Comparison of ENCODE assay signal across 2 cellular contexts in the genomic region with DNA sequence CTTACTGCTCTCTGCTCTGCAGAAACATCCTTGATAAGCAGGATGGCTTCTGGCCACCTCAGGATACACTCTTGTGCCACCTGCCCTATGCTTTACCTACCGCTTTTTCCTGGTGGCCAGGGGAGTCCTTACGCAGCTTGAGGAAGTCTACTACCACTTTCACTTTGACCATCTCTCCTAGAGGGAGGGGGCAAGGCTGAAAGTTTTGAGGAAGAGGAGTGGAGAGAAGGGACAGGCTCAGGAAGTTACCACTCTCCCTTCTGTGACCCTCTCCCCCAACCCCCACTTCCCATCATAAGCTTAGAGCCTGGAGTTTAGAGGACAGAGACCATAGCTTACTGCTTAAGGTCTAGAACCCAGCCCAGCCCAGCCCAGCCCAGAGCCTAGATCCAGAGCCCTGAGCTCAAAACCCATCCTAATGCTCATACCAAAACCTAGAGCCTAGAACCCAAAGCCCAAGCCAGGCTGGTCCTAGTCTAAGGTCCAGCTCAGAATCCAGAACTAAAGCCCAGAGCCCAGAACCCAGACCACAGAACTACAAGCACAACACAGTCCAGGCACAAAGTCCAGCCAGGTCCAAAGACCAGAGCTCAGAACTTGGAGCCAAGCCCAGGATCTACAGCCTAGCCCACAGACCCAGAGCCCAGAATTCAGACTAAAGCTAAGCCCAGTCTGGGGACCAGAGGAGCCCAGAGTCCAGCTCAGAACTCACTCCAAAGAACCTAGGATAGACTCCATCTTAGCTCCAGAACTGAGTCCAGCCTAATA.
TF ChIP-seq lines count a peak whose summit lies in the region.

No MANE protein-coding gene starts in this region.

TF ChIP-seq in H1, 55 proteins besides CTCF, POLR2A, EP300 and RAD21 (continues in another document):
- TF ChIP-seq KDM5A (IDR thresholded peaks at IDR 0.05; ENCODE audit: low read length) (no peak), TAF1 (IDR thresholded peaks at IDR 0.05; ENCODE audit: low read depth, low read length) (no peak), TCF12 (IDR thresholded peaks at IDR 0.05; ENCODE audit: low read depth, low read length) (no peak), SIRT6 (IDR thresholded peaks at IDR 0.05; ENCODE audit: low read length) (no peak), RBBP5 (IDR thresholded peaks at IDR 0.05; ENCODE audit: borderline replicate concordance, low read depth, low read length) (no peak), SP1 (IDR thresholded peaks at IDR 0.05; ENCODE audit: low read depth, low read length) (no peak), SP4 (IDR thresholded peaks at IDR 0.05; ENCODE audit: low read length) (no peak), RXRA (IDR thresholded peaks at IDR 0.05; ENCODE audit: insufficient read depth, low read depth, low read length) (no peak), TEAD4 (IDR thresholded peaks at IDR 0.05; ENCODE audit: low read depth, low read length) (no peak), ZNF274 (IDR thresholded peaks at IDR 0.05; ENCODE audit: borderline replicate concordance, extremely low read depth, low read length) (no peak), RNF2 (IDR thresholded peaks at IDR 0.05; ENCODE audit: borderline replicate concordance, low read depth, low read length, missing control alignments, poor library complexity, severe bottlenecking) (no peak), BCL11A (IDR thresholded peaks at IDR 0.05; ENCODE audit: low read depth in 2 of 2, low read length in 2 of 2) (no peak), TBP (IDR thresholded peaks at IDR 0.05; ENCODE audit: low read depth, low read length) (no peak), POLR2AphosphoS5 (IDR thresholded peaks at IDR 0.05; ENCODE audit: low read depth, low read length) (no peak), PHF8 (conservative IDR thresholded peaks at IDR 0.05; ENCODE audit: low read depth, low read length) (no peak), CHD2 (IDR thresholded peaks at IDR 0.05; ENCODE audit: low read length) (no peak)
- TF ChIP-seq, protein P1, sequence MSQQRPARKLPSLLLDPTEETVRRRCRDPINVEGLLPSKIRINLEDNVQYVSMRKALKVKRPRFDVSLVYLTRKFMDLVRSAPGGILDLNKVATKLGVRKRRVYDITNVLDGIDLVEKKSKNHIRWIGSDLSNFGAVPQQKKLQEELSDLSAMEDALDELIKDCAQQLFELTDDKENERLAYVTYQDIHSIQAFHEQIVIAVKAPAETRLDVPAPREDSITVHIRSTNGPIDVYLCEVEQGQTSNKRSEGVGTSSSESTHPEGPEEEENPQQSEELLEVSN (IDR thresholded peaks at IDR 0.05), result no peak

TF ChIP-seq in WTC11, 78 proteins besides CTCF, POLR2A, EP300 and RAD21:
- TF ChIP-seq ZNF263 (CRISPR knock-in tag; IDR thresholded peaks at IDR 0.05; ENCODE audit: low read depth), result no peak
- TF ChIP-seq HMGA2 (CRISPR knock-in tag; IDR thresholded peaks at IDR 0.05), result no peak
- no peak for TF ChIP-seq SP1 (CRISPR knock-in tag; conservative IDR thresholded peaks at IDR 0.05)
- no peak for TF ChIP-seq ESRRA (CRISPR knock-in tag; IDR thresholded peaks at IDR 0.05; ENCODE audit: borderline replicate concordance)
- TF ChIP-seq MXD4 (CRISPR knock-in tag; IDR thresholded peaks at IDR 0.05; ENCODE audit: borderline replicate concordance), result no peak
- TF ChIP-seq TEAD1 (CRISPR knock-in tag; IDR thresholded peaks at IDR 0.05), result no peak
- TF ChIP-seq ZNF219 (CRISPR knock-in tag; IDR thresholded peaks at IDR 0.05; ENCODE audit: borderline replicate concordance), result no peak
- TF ChIP-seq, protein P2, sequence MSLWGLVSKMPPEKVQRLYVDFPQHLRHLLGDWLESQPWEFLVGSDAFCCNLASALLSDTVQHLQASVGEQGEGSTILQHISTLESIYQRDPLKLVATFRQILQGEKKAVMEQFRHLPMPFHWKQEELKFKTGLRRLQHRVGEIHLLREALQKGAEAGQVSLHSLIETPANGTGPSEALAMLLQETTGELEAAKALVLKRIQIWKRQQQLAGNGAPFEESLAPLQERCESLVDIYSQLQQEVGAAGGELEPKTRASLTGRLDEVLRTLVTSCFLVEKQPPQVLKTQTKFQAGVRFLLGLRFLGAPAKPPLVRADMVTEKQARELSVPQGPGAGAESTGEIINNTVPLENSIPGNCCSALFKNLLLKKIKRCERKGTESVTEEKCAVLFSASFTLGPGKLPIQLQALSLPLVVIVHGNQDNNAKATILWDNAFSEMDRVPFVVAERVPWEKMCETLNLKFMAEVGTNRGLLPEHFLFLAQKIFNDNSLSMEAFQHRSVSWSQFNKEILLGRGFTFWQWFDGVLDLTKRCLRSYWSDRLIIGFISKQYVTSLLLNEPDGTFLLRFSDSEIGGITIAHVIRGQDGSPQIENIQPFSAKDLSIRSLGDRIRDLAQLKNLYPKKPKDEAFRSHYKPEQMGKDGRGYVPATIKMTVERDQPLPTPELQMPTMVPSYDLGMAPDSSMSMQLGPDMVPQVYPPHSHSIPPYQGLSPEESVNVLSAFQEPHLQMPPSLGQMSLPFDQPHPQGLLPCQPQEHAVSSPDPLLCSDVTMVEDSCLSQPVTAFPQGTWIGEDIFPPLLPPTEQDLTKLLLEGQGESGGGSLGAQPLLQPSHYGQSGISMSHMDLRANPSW (CRISPR knock-in tag; conservative IDR thresholded peaks at IDR 0.05; ENCODE audit: low read depth), result no peak
